Comparison of ENCODE assay signal across 8 cellular contexts in the genomic region with DNA sequence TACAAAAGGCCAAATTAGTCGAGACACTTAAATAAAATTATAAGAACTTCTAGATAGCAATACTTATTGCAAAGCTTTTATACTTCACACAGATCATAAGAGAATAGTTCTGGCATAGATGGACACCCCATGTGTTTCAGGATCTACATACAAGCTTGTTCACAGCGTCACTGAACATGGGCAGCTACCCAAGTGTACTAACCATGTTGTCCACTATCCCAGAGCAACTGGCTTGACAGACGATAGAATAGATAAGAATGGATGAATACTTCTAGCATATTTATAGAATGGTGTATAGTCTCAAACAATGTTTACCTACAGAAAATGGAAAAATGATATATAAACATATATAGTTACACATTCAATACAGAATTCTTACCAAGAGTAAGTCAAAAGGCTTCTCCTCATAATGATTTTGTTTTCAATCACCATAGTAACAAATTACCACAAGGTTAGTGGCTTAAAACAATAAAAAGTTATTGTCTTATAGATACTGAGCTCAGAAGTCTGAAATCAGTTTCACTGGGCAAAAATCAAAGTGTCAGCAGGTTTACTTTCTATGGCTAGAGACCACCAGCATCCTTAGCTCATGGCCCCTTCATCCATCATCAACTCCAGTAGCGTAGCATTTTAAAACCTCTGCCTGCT.
"Had no signal": no experiment of that assay in that cellular context is flagged by ENCODE, and none has a peak within 500 bp of the region (broad histone marks: within the 10 kb centered on the region; RNA-seq: fewer than 3 reads in every experiment).

No MANE protein-coding gene starts in this region.

- H3K9me3 ChIP-seq: HAP-1 had no signal

- H3K27ac ChIP-seq: GM23248 had no signal

- H3K4me1 ChIP-seq: HAP-1 had no signal

- H3K4me3 ChIP-seq: GM23248, HAP-1, K562 had no signal

- DNase-seq: GM23248, GOT3, H7, HFFc6, IMR-90 had no signal

- ATAC-seq: HCT116, K562 had no signal

- H3K36me3 ChIP-seq: HAP-1 had no signal
